10 cellular contexts compared by ENCODE assay signal in genomic region chr7:100017300-100017699, GRCh38. TPM values are rescaled to one million over a fixed set of nuclear protein-coding genes. Genes with fewer than 3 reads are reported as not detected.
DNase-seq lines count a peak whose midpoint lies in the region; ATAC-seq and TF ChIP-seq lines count a peak whose summit lies in the region.
"Had no signal": no experiment of that assay in that cellular context is flagged by ENCODE, and none has a peak within 500 bp of the region (broad histone marks: within the 10 kb centered on the region; RNA-seq: fewer than 3 reads in every experiment).

No MANE protein-coding gene starts in this region.

- no peak overlapping the region for H2AFZ ChIP-seq in GM23248

- no peak overlapping the region for H3K27ac ChIP-seq in GM23248
- H3K27ac ChIP-seq in prostate gland: peak overlapping the region; percentile 99 to 100

- peaks cover 12% of the 10 kb centered on the region; the same call in 1 of the 2 replicates for H3F3A ChIP-seq in GM23248 (ENCODE audit: insufficient read depth)

- peak overlapping the region; percentile 99 for H3K9ac ChIP-seq in GM23248

- no peak for DNase-seq in GM23248
- DNase-seq in T-helper 17 cell: no peak
- DNase-seq in fibroblast of the aortic adventitia (ENCODE audit: low read depth): no peak
- peak; percentile 84 for DNase-seq in prostate gland (ENCODE audit: low spot score)
- DNase-seq in NCI-H1105 treated with DMSO at 0.1 percent for 48 hours (lab: John Stamatoyannopoulos, UW): no peak
- DNase-seq in AG08395 (ENCODE audit: low spot score): no peak
- DNase-seq in GM13976 (ENCODE audit: low spot score): no peak
- DNase-seq: GDM1 had no signal

- peak overlapping the region; percentile 90 for H3K4me3 ChIP-seq in GM23248
- peak overlapping the region; percentile 1 for H3K4me3 ChIP-seq in fibroblast of the aortic adventitia (ENCODE audit: low read depth, low read length)
- H3K4me3 ChIP-seq in prostate gland: peak overlapping the region; percentile 82 to 100
- H3K4me3 ChIP-seq: lung had no signal

- TF ChIP-seq CTCF in fibroblast of the aortic adventitia (IDR thresholded peaks at IDR 0.05; ENCODE audit: insufficient read depth, low read length) (no peak), prostate gland (IDR thresholded peaks at IDR 0.05) (no peak), GM13976 (IDR thresholded peaks at IDR 0.05; ENCODE audit: borderline replicate concordance, control extremely low read depth, extremely low read depth, insufficient read depth, missing control alignments) (no peak)

- 49% methylated on average over 11 of the region's 11 CpGs for WGBS in GM23248 (ENCODE audit: low coverage in 1 of 2, low lambda C conversion rate in 2 of 2, missing lambda C conversion rate in 2 of 2), 2 experiments
- 36% methylated on average over 11 of the region's 11 CpGs for WGBS in prostate gland

- H3K79me2 ChIP-seq in GM23248 (ENCODE audit: insufficient read depth): peaks cover 68% of the 10 kb centered on the region

- in situ Hi-C loops in GM23248 (cut with MboI) (no loop called here), GM13976 (cut with MboI; ENCODE audit: low sequenced_read_pairs, unreplicated experiment) (no loop called here)

- H3K36me3 Mint-ChIP-seq in T-helper 17 cell (ENCODE audit: low read depth): peaks cover 4% of the 10 kb centered on the region

- peaks cover 22% of the 10 kb centered on the region for H3K4me1 ChIP-seq in GM23248 (ENCODE audit: insufficient read depth)
- peaks cover 20% of the 10 kb centered on the region for H3K4me1 ChIP-seq in prostate gland (replicated peaks)

- H3K27me3 Mint-ChIP-seq in T-helper 17 cell: no peaks in the 10 kb centered on the region

- no peak for TF ChIP-seq POLR2A in prostate gland (IDR thresholded peaks at IDR 0.05)

- H4K20me1 ChIP-seq in GM23248 (ENCODE audit: insufficient read depth): no peaks in the 10 kb centered on the region

- ATAC-seq in T-helper 17 cell (no peak), GM18502 (IDR thresholded peaks at IDR 0.05; ENCODE audit: poor library complexity, unreplicated experiment) (no peak)

- H3K36me3 ChIP-seq in GM23248 (ENCODE audit: low read depth) (no peaks in the 10 kb centered on the region), prostate gland (no peaks in the 10 kb centered on the region)

- H3K9me3 ChIP-seq in GM23248 (ENCODE audit: low read depth) (no peaks in the 10 kb centered on the region), T-helper 17 cell (ENCODE audit: control insufficient read depth, low read length, poor library complexity, severe bottlenecking) (no peaks in the 10 kb centered on the region), prostate gland (no peaks in the 10 kb centered on the region)

- H3K4me2 ChIP-seq in GM23248 (ENCODE audit: unreplicated experiment): peak overlapping the region; percentile 93

- no peak overlapping the region for H3K4me3 Mint-ChIP-seq in T-helper 17 cell

- peak overlapping the region; percentile 95 for H3K27ac Mint-ChIP-seq in T-helper 17 cell

- intact Hi-C loops in prostate gland (cut with DNase I): no loop called here

- no peaks in the 10 kb centered on the region for H3K9me2 ChIP-seq in GM23248 (ENCODE audit: insufficient read depth)

- H3K4me1 Mint-ChIP-seq in T-helper 17 cell: peaks cover 24% of the 10 kb centered on the region

- H3K27me3 ChIP-seq in GM23248 (replicated peaks; ENCODE audit: insufficient read depth) (no peaks in the 10 kb centered on the region), prostate gland (replicated peaks; ENCODE audit: insufficient read depth) (no peaks in the 10 kb centered on the region)

RNA-seq across cellular contexts. Expression of gene ZKSCAN1, which starts 1.9 kb away (rescaled TPM):
- total RNA-seq in GM23248 (2014; rRNA removed; shearing (Covaris generic)): 17.8 and 21.9 TPM in 2 replicates
- 33.7 and 37.0 TPM in 2 replicates for polyA plus RNA-seq in GM23248 (2016; fragmentation: Nextera tagmentation; extraction: Ambion mirVana)
- total RNA-seq in T-helper 17 cell: 10 to 100 TPM; 51.1 to 58.6 TPM
- 28.9 and 41.9 TPM in 2 replicates for total RNA-seq in fibroblast of the aortic adventitia (ENCODE audit: low replicate concordance)
- 10 to 100 TPM; 75.8 to 86.5 TPM for total RNA-seq in prostate gland

RNA-seq across cellular contexts. Expression of gene ZSCAN21, which starts 32.3 kb away (rescaled TPM):
- 3.4 and 6.3 TPM in 2 replicates for total RNA-seq in GM23248 (2014; rRNA removed; shearing (Covaris generic))
- 7.9 and 8.2 TPM in 2 replicates for polyA plus RNA-seq in GM23248 (2016; fragmentation: Nextera tagmentation; extraction: Ambion mirVana)
- 1 to 10 TPM; 4.2 to 5.2 TPM for total RNA-seq in T-helper 17 cell
- 5.7 and 9.3 TPM in 2 replicates for total RNA-seq in fibroblast of the aortic adventitia (ENCODE audit: low replicate concordance)
- 10 to 100 TPM; 24.6 to 38.0 TPM for total RNA-seq in prostate gland

RNA-seq across cellular contexts. Expression of gene AZGP1, which starts 41.5 kb away (rescaled TPM):
- not detected in 2 replicates for total RNA-seq in GM23248 (2014; rRNA removed; shearing (Covaris generic))
- not detected in 2 replicates for polyA plus RNA-seq in GM23248 (2016; fragmentation: Nextera tagmentation; extraction: Ambion mirVana)
- not detected for total RNA-seq in T-helper 17 cell
- total RNA-seq in fibroblast of the aortic adventitia (ENCODE audit: low replicate concordance): not detected in 2 replicates
- total RNA-seq in prostate gland: 1,000 to 10,000 TPM; 1,167 to 4,716 TPM

Comparison
In these comparisons a context has a peak if more than half of its experiments do, and no peak if none do; other contexts are left out.
1. H3K4me3 ChIP-seq: peak in every context shown above with its lines; median percentile 91 in prostate gland; 90 in GM23248; 1 in fibroblast of the aortic adventitia.
2. RNA of gene AZGP1, which starts 41.5 kb away (total RNA-seq): 1,167 to 4,716 TPM in prostate gland; not detected in T-helper 17 cell, not detected in GM23248 and not detected in fibroblast of the aortic adventitia; every median in the first group is over 1,000 times any median in the second.